ENCODE assay signal across 26 cellular contexts in the genomic region with DNA sequence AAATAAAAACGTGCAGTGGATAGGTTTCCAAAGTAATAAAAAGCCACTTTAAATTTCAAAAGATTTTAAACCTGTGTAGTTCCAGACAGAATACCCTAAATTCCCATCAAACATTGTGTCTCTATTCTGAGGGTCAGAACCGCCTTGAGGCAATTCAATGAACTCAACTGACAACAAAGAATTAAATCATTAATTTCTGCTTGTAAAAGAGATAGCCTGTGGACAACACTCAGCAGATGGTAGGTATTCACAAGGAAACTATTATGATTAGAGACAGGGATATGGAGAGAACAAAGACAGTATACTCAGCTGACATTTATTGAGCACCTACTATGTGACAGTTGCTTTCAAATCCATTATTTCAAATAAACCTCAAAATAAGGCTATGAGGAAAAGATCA. TPM values are rescaled to one million over a fixed set of nuclear protein-coding genes. Genes with fewer than 3 reads are reported as not detected.
DNase-seq lines count a peak whose midpoint lies in the region; ATAC-seq, FAIRE-seq and TF ChIP-seq lines count a peak whose summit lies in the region.
"Had no signal": no experiment of that assay in that cellular context is flagged by ENCODE, and none has a peak within 500 bp of the region (broad histone marks: within the 10 kb centered on the region; RNA-seq: fewer than 3 reads in every experiment).

No MANE protein-coding gene starts in this region.

- TF ChIP-seq POLR2A in K562 (conservative IDR thresholded peaks at IDR 0.05) = no peak
- TF ChIP-seq POLR2A in erythroblast (IDR thresholded peaks at IDR 0.05; ENCODE audit: low read length) = no peak

- H3K36me3 ChIP-seq in PC-9 (ENCODE audit: low read depth) = no peaks in the 10 kb centered on the region
- H3K36me3 ChIP-seq in K562 (ENCODE audit: control insufficient read depth, insufficient read depth, low read length) = no peaks in the 10 kb centered on the region
- no peaks in the 10 kb centered on the region for H3K36me3 ChIP-seq in smooth muscle cell (ENCODE audit: low read depth)
- H3K36me3 ChIP-seq: BE2C, Peyer's patch had no signal

- no peaks in the 10 kb centered on the region for H3K9me3 Mint-ChIP-seq in HFFc6
- H3K9me3 Mint-ChIP-seq in mesothelial cell of epicardium = no peaks in the 10 kb centered on the region
- H3K9me3 Mint-ChIP-seq: IgD-negative memory B cell had no signal

- H3K9me1 ChIP-seq in K562 (ENCODE audit: control insufficient read depth, insufficient read depth, low read length) = no peaks in the 10 kb centered on the region

- CTCF ChIA-PET in PC-9 (lab: Charles Lee) (no interaction called here), K562 (lab: Yijun Ruan, JAX; ENCODE audit: low intra/inter-chr PET ratio) (no interaction called here)

- H4K20me1 ChIP-seq in PC-9 (ENCODE audit: insufficient read depth) (no peaks in the 10 kb centered on the region), K562 (replicated peaks; ENCODE audit: control insufficient read depth, insufficient read depth, low read length) (no peaks in the 10 kb centered on the region), smooth muscle cell (ENCODE audit: low read depth) (no peaks in the 10 kb centered on the region)

- no peak for TF ChIP-seq RAD21 in K562 (CRISPR knock-in tag; conservative IDR thresholded peaks at IDR 0.05 in 1 of 2, IDR thresholded peaks at IDR 0.05 in 1 of 2)

- H3K4me3 ChIP-seq in PC-9 (no peak overlapping the region), K562 (no peak overlapping the region), smooth muscle cell (no peak overlapping the region)
- H3K4me3 ChIP-seq: Peyer's patch had no signal

- H3K9ac ChIP-seq in K562 (ENCODE audit: insufficient read depth in 1 of 2, low read depth in 2 of 2, low read length in 2 of 2) (no peak overlapping the region), smooth muscle cell (ENCODE audit: low read depth) (no peak overlapping the region)

- H3K79me2 ChIP-seq in PC-9 (ENCODE audit: low read depth) = peaks cover 9% of the 10 kb centered on the region; the same call in 1 of the 2 replicates
- no peaks in the 10 kb centered on the region for H3K79me2 ChIP-seq in K562 (ENCODE audit: control insufficient read depth, insufficient read depth, low read length)
- no peaks in the 10 kb centered on the region for H3K79me2 ChIP-seq in smooth muscle cell (ENCODE audit: low read depth)

- DNase-seq in HFFc6 = no peak
- DNase-seq in PC-9 = no peak
- DNase-seq in K562 (ENCODE audit: extremely low read depth in 1 of 4, low spot score in 3 of 4) = no peak
- no peak for DNase-seq in mesothelial cell of epicardium (ENCODE audit: low spot score in 2 of 2, unreplicated experiment in 2 of 2)
- DNase-seq in smooth muscle cell (lab: John Stamatoyannopoulos, UW; ENCODE audit: unreplicated experiment) = no peak
- DNase-seq in erythroblast (lab: John Stamatoyannopoulos, UW) = no peak
- DNase-seq: BE2C; DMS53; GDM1; Karpas-422; MV-4-11; NCI-H1105 treated with DMSO at 0.1 percent for 48 hours; NCI-H1694 treated with DMSO at 0.1 percent for 48 hours; NCI-H2081 treated with DMSO at 0.1 percent for 48 hours; NCI-H510A treated with DMSO at 0.1 percent for 48 hours; NCI-H774; NK-92 treated with Interleukin-12 subunit alpha and Interleukin-12 subunit beta, amount 100 ng/mL, for 24 hours; Peyer's patch had no signal

- TF ChIP-seq CTCF in HFFc6 (IDR thresholded peaks at IDR 0.05) = no peak
- no peak for TF ChIP-seq CTCF in PC-9 (conservative IDR thresholded peaks at IDR 0.05)
- no peak for TF ChIP-seq CTCF in K562 (IDR thresholded peaks at IDR 0.05 in 2 of 3, conservative IDR thresholded peaks at IDR 0.05 in 1 of 3; ENCODE audit: insufficient read depth in 2 of 3, low read depth in 1 of 3, low read length in 3 of 3)
- no peak for TF ChIP-seq CTCF in mesothelial cell of epicardium (IDR thresholded peaks at IDR 0.05; ENCODE audit: unreplicated experiment)
- no peak for TF ChIP-seq CTCF in smooth muscle cell (IDR thresholded peaks at IDR 0.05; ENCODE audit: borderline replicate concordance, insufficient read depth, poor library complexity, severe bottlenecking)

- TF ChIP-seq EP300 in K562 (IDR thresholded peaks at IDR 0.05; ENCODE audit: low read length) = no peak

- H3K4me3 Mint-ChIP-seq in HFFc6 (peak overlapping the region; percentile 44; the same call in 1 of the 2 replicates), mesothelial cell of epicardium (no peak overlapping the region)

- H2AFZ ChIP-seq in PC-9 (no peak overlapping the region), K562 (ENCODE audit: low read depth, low read length) (no peak overlapping the region), smooth muscle cell (ENCODE audit: low read depth) (no peak overlapping the region)

- H3K27ac Mint-ChIP-seq in HFFc6 (peak overlapping the region; percentile 66), mesothelial cell of epicardium (peak overlapping the region; percentile 94)
- H3K27ac Mint-ChIP-seq: IgD-negative memory B cell had no signal

- POLR2A ChIA-PET in PC-9 (lab: Charles Lee; ENCODE audit: unreplicated experiment) = interaction anchor here (0.7 kb wide), 1 partner anchor 27 kb away, joined by 3 read pairs; no protein-coding TSS in a partner anchor
- POLR2A ChIA-PET in K562 (lab: Yijun Ruan, JAX) = interaction anchor here (0.9 kb wide), 1 partner anchor 36 kb away, joined by 3 read pairs; no protein-coding TSS in a partner anchor

- no peak overlapping the region for H3K4me2 ChIP-seq in PC-9
- H3K4me2 ChIP-seq in K562 (ENCODE audit: insufficient read depth, low read length) = no peak overlapping the region
- no peak overlapping the region for H3K4me2 ChIP-seq in smooth muscle cell

- H3K27ac ChIP-seq in PC-9 (peak overlapping the region; percentile 99), K562 (ENCODE audit: extremely low read depth, low read depth, low read length) (no peak overlapping the region), smooth muscle cell (ENCODE audit: low read depth) (no peak overlapping the region)

- no TSS peak for BruUV-seq in PC-9 (replicated peaks; lab: Mats Ljungman, UMichigan)
- no TSS peak for BruUV-seq in K562 (replicated peaks; lab: Mats Ljungman, UMichigan)

- no peak for FAIRE-seq in K562 (lab: Jason Lieb, UNC)
- FAIRE-seq: D721Med, GM19239, H54, HTR-8/SVneo had no signal

- H3K36me3 Mint-ChIP-seq in HFFc6 (ENCODE audit: low read depth) (no peaks in the 10 kb centered on the region), mesothelial cell of epicardium (no peaks in the 10 kb centered on the region)
- H3K36me3 Mint-ChIP-seq: IgD-negative memory B cell had no signal

- no peaks in the 10 kb centered on the region for H3K27me3 ChIP-seq in PC-9 (ENCODE audit: insufficient read depth, low read depth)
- H3K27me3 ChIP-seq in K562 (ENCODE audit: control insufficient read depth in 2 of 2, insufficient read depth in 2 of 2, low read length in 2 of 2) = no peaks in the 10 kb centered on the region
- H3K27me3 ChIP-seq in smooth muscle cell (ENCODE audit: low read depth) = no peaks in the 10 kb centered on the region
- H3K27me3 ChIP-seq: BE2C, Peyer's patch had no signal

- H3K9me3 ChIP-seq in PC-9 (ENCODE audit: insufficient read depth, low read depth) (no peaks in the 10 kb centered on the region), K562 (replicated peaks; ENCODE audit: control insufficient read depth, insufficient read depth, low read depth, low read length) (no peaks in the 10 kb centered on the region), smooth muscle cell (replicated peaks; ENCODE audit: low read depth) (no peaks in the 10 kb centered on the region)
- H3K9me3 ChIP-seq: BE2C, Peyer's patch had no signal

- WGBS in K562 (ENCODE audit: insufficient coverage, low coverage, missing lambda C conversion rate) = 67% methylated on average over 2 of the region's 2 CpGs
- 76% methylated on average over 2 of the region's 2 CpGs for WGBS in smooth muscle cell (ENCODE audit: low lambda C conversion rate)

- peaks cover 56% of the 10 kb centered on the region for H3K4me1 ChIP-seq in PC-9 (replicated peaks; ENCODE audit: insufficient read depth)
- H3K4me1 ChIP-seq in K562 (replicated peaks in 1 of 2; ENCODE audit: control insufficient read depth in 2 of 2, insufficient read depth in 2 of 2, low read length in 2 of 2) = peaks cover 21 to 26% of the 10 kb centered on the region in 2 experiments
- peaks cover 17% of the 10 kb centered on the region for H3K4me1 ChIP-seq in smooth muscle cell (ENCODE audit: low read depth)
- H3K4me1 ChIP-seq: BE2C had no signal

- intact Hi-C loops in PC-9 (cut with micrococcal nuclease; ENCODE audit: unreplicated experiment) (loop anchor here (10.0 kb wide), 1 partner anchor 206 kb away; no protein-coding TSS in a partner anchor), K562 (cut with micrococcal nuclease) (no loop called here)

- ATAC-seq in K562 (no peak), HG03039 (IDR thresholded peaks at IDR 0.05; ENCODE audit: unreplicated experiment) (no peak), GM19452 (IDR thresholded peaks at IDR 0.05; ENCODE audit: unreplicated experiment) (no peak)
- ATAC-seq: Right ventricle myocardium inferior had no signal

- H3K4me1 Mint-ChIP-seq in HFFc6 (ENCODE audit: low read depth) (peaks cover 81% of the 10 kb centered on the region), mesothelial cell of epicardium (peaks cover 54% of the 10 kb centered on the region)

- H3F3A ChIP-seq in PC-9 (ENCODE audit: insufficient read depth, low read depth) = peaks cover 65% of the 10 kb centered on the region
- H3F3A ChIP-seq in smooth muscle cell (ENCODE audit: low read depth) = peaks cover 15% of the 10 kb centered on the region

- H3K9me2 ChIP-seq in PC-9 (ENCODE audit: insufficient read depth) = no peaks in the 10 kb centered on the region

- no peaks in the 10 kb centered on the region for H3K27me3 Mint-ChIP-seq in HFFc6 (ENCODE audit: insufficient read depth)
- no peaks in the 10 kb centered on the region for H3K27me3 Mint-ChIP-seq in mesothelial cell of epicardium (ENCODE audit: low read depth)
- H3K27me3 Mint-ChIP-seq: IgD-negative memory B cell had no signal

- in situ Hi-C loops in K562 (cut with MboI) = no loop called here

RNA-seq across cellular contexts. Expression of a gene that starts 35.1 kb away (rescaled TPM):
- total RNA-seq in HFFc6 (2021; fragmentation: NEBNext Ultra II Directional; extraction: Animal tissue kit (Norgen Biotek cat#: 25700)) = 10 to 100 TPM; 80.5 to 91.1 (median 82.2) TPM
- total RNA-seq in PC-9 (2021) (74.7 and 93.7 TPM in 2 replicates), K562 (2014; rRNA removed) (23.4 and 24.4 TPM in 2 replicates), K562 (2014; rRNA removed; fragmentation: Illumina TruSeq; extraction: Trizol) (3.4 and 3.8 TPM in 2 replicates), K562 (2015; rRNA removed; fragmentation: Illumina TruSeq; extraction: Trizol) (3.6 and 4.0 TPM in 2 replicates), K562 (2021) (19.7 and 24.0 TPM in 2 replicates), mesothelial cell of epicardium (242 to 245 TPM (median 245 TPM) in 3 replicates), smooth muscle cell (286 and 297 TPM in 2 replicates)
- total RNA-seq in K562 (2011; cell fraction: chromatin; rRNA removed; ENCODE audit: low replicate concordance) = 8.9 and 23.5 TPM in 2 replicates
- total RNA-seq in K562 (2011; cell fraction: nucleolus; rRNA removed) = 30.7 and 36.9 TPM in 2 replicates
- total RNA-seq in K562 (2011; cell fraction: nucleoplasm; rRNA removed) = 14.8 and 18.0 TPM in 2 replicates
- polyA plus RNA-seq in K562 (2011; rRNA removed) (4.0 and 9.1 TPM in 2 replicates), K562 (2014; fragmentation: Illumina TruSeq; extraction: Trizol) (5.9 and 7.6 TPM in 2 replicates), K562 (2014; fragmentation: Nextera tagmentation; extraction: Ambion mirVana) (under 1 TPM; 0.32 TPM), K562 (2014; rRNA removed) (16.4 and 20.1 TPM in 2 replicates), smooth muscle cell (200 and 253 TPM in 2 replicates)
- polyA plus RNA-seq in K562 (2011; cell fraction: cytosol; rRNA removed) = 8.2 and 13.9 TPM in 2 replicates
- polyA plus RNA-seq in K562 (2011; cell fraction: nucleus; rRNA removed) = 10.6 and 11.1 TPM in 2 replicates
- 14.2 and 22.4 TPM in 2 replicates for polyA plus RNA-seq in K562 (2012)
- polyA minus RNA-seq in K562 (2011; rRNA and poly(A)+ RNA removed) = 4.5 and 6.3 TPM in 2 replicates
- polyA minus RNA-seq in K562 (2011; cell fraction: cytosol; rRNA and poly(A)+ RNA removed) = 9.5 and 12.7 TPM in 2 replicates
- polyA minus RNA-seq in K562 (2011; cell fraction: nucleus; rRNA and poly(A)+ RNA removed) = 19.7 and 31.5 TPM in 2 replicates
